In the genomic region with DNA sequence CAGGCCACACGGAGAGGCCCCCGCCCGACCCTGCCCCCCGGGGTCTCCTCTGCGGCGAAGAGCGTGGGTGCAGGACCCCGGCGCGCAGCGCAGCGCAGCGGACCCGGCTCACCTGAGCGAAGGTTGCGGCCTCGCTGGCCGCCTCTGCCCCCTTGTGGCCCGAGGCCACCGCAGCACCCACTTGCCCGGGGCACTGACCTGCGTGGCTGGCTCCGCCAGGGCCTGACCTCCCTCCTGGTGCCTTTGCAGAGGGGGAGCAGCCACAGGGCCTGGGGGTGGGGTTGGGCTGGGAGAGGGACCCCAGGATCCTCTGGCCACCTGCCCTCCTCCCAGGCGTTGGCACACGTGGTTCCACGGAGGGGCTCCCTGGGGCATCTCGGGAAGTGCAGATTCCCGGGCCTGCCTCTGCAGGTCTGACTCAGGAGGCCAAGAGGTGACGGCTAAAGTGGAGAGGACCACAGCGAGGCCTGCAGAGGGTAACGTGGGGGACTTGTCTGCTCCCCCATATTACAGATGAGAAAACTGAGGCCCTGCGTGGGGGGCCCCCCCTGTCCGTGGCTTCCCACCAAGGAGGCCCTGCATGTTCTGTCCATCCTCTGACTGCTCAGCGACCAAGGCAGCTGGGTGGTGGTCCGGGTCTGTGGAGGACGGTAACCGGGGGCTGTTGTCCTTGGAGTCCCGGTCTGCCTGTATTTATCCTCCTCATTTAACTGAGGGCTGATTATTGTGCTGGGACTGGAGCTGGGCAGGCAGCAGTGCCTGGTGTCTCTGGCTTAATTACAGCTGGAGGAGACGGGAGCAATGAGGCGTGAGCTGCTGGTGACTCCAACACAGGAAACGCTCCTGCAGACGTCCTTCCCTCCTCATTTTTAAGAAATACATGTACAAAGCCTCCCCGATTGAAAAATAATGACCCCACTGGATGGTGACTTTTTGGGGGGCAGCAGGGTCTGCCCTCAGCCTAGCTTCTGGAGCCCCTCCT, we compare ENCODE assay signal across 8 cellular contexts.
DNase-seq lines count a peak whose midpoint lies in the region; ATAC-seq and TF ChIP-seq lines count a peak whose summit lies in the region.

No MANE protein-coding gene starts in this region.

- ATAC-seq in omental fat pad (ENCODE audit: low FRiP score) (peak; percentile 29), GM21423 (IDR thresholded peaks at IDR 0.05; ENCODE audit: unreplicated experiment) (no peak)

- H3K4me3 ChIP-seq in GM12864 (ENCODE audit: low read depth, low read length) (no peak overlapping the region), epithelial cell of proximal tubule (ENCODE audit: low read depth, low read length) (no peak overlapping the region)

- DNase-seq in GM12864 (ENCODE audit: low read depth) (no peak), LoVo (ENCODE audit: low spot score) (peak; percentile 28), epithelial cell of proximal tubule (ENCODE audit: low read depth) (no peak), omental fat pad (ENCODE audit: low spot score) (no peak), GM19240 (ENCODE audit: insufficient read length, low spot score) (no peak), COLO829 (ENCODE audit: low spot score) (no peak)
- DNase-seq in activated CD4-positive, alpha-beta T cell treated with anti-CD3 and anti-CD28 coated beads, Interleukin-2, amount 50 U/mL, for 4 hours = peak; percentile 11 to 26

- TF ChIP-seq CTCF in GM12864 (IDR thresholded peaks at IDR 0.05; ENCODE audit: low read depth, low read length, missing control alignments) (peak; percentile 85), epithelial cell of proximal tubule (conservative IDR thresholded peaks at IDR 0.05; ENCODE audit: low read depth, low read length) (peak; percentile 72), omental fat pad (IDR thresholded peaks at IDR 0.05) (peak in 2 of 3 donors; percentile 22 to 55)

Comparison
In these comparisons a context has a peak if more than half of its experiments do, and no peak if none do; other contexts are left out.
1. DNase-seq: peak in LoVo (single experiment) and activated CD4-positive, alpha-beta T cell treated with anti-CD3 and anti-CD28 coated beads, Interleukin-2, amount 50 U/mL, for 4 hours (2 of 2); none in GM12864 (single experiment), epithelial cell of proximal tubule (single experiment), omental fat pad (single experiment), GM19240 (single experiment) and COLO829 (single experiment).
2. Peak in every context shown above with its lines, with median percentiles within 50 percentile points of each other: CTCF ChIP-seq.